Comparison of ENCODE assay signal across 6 cellular contexts in genomic region chr11:57476223-57476882, GRCh38. TPM values are rescaled to one million over a fixed set of nuclear protein-coding genes. Genes with fewer than 3 reads are reported as not detected.
DNase-seq lines count a peak whose midpoint lies in the region; ATAC-seq and TF ChIP-seq lines count a peak whose summit lies in the region.

No MANE protein-coding gene starts in this region.

- peak overlapping the region; percentile 62 for H3K4me2 ChIP-seq in mesenchymal stem cell (ENCODE audit: low read length, poor library complexity, severe bottlenecking)

- H3K23ac ChIP-seq in mesenchymal stem cell (ENCODE audit: low read length in 2 of 2) = peak overlapping the region in 1 of 2 experiments; percentile 66

- ATAC-seq in HG02973 (IDR thresholded peaks at IDR 0.05; ENCODE audit: unreplicated experiment) (peak; percentile 24), GM18870 (IDR thresholded peaks at IDR 0.05; ENCODE audit: unreplicated experiment) (no peak)

- no peak overlapping the region for H3K18ac ChIP-seq in mesenchymal stem cell (ENCODE audit: low read depth in 1 of 2, low read length in 2 of 2)

- no peaks in the 10 kb centered on the region for H3K36me3 Mint-ChIP-seq in activated naive CD4-positive, alpha-beta T cell treated with anti-CD3 and anti-CD28 coated beads, Interleukin-2, amount 50 U/mL, for 24 hours

- 2% methylated on average over 39 of the region's 82 CpGs for WGBS in mesenchymal stem cell

- H4K91ac ChIP-seq in mesenchymal stem cell (ENCODE audit: low read length) = no peak overlapping the region

- no peak overlapping the region for H2BK120ac ChIP-seq in mesenchymal stem cell (ENCODE audit: low read depth, low read length)

- H2BK15ac ChIP-seq in mesenchymal stem cell (ENCODE audit: low read depth, poor library complexity, severe bottlenecking) = no peak overlapping the region

- peaks cover 38% of the 10 kb centered on the region for H3K4me1 Mint-ChIP-seq in activated naive CD4-positive, alpha-beta T cell treated with anti-CD3 and anti-CD28 coated beads, Interleukin-2, amount 50 U/mL, for 24 hours

- no peak overlapping the region for H4K8ac ChIP-seq in mesenchymal stem cell (ENCODE audit: low read length)

- H2AFZ ChIP-seq in mesenchymal stem cell (ENCODE audit: low read depth, low read length) = peak overlapping the region; percentile 36

- H2AK5ac ChIP-seq in mesenchymal stem cell (ENCODE audit: low read length, severe bottlenecking) = no peak overlapping the region

- H3K4me3 ChIP-seq in GM06990 (replicated peaks; ENCODE audit: low read depth, low read length) (peak overlapping the region; percentile 50), mesenchymal stem cell (ENCODE audit: insufficient read depth in 1 of 2, low read depth in 1 of 2, low read length in 2 of 2) (peak overlapping the region; percentile 32 to 65)

- H2BK12ac ChIP-seq in mesenchymal stem cell (ENCODE audit: low read length in 2 of 2) = no peak overlapping the region

- H3K4me1 ChIP-seq in mesenchymal stem cell (ENCODE audit: control insufficient read depth, insufficient read depth, low read depth, low read length) = peaks cover 15% of the 10 kb centered on the region

- peak overlapping the region; percentile 73 for H3K4me3 Mint-ChIP-seq in activated naive CD4-positive, alpha-beta T cell treated with anti-CD3 and anti-CD28 coated beads, Interleukin-2, amount 50 U/mL, for 24 hours

- no peaks in the 10 kb centered on the region for H3K9me3 ChIP-seq in mesenchymal stem cell (ENCODE audit: control insufficient read depth, low read length)

- H3K36me3 ChIP-seq in GM06990 (ENCODE audit: control insufficient read depth, insufficient read depth, low read length) = no peaks in the 10 kb centered on the region
- H3K36me3 ChIP-seq in mesenchymal stem cell (ENCODE audit: control insufficient read depth in 1 of 2, insufficient read depth in 2 of 2, low read depth in 1 of 2, low read length in 2 of 2) = peaks cover 0 to 7% of the 10 kb centered on the region in 2 experiments

- no peak overlapping the region for H3K14ac ChIP-seq in mesenchymal stem cell (ENCODE audit: low read length in 2 of 2)

- no peaks in the 10 kb centered on the region for H3K79me1 ChIP-seq in mesenchymal stem cell (replicated peaks; ENCODE audit: low read length, poor library complexity, severe bottlenecking)

- no peak for TF ChIP-seq CTCF in GM06990 (IDR thresholded peaks at IDR 0.05; ENCODE audit: insufficient read depth, low read length, poor library complexity, severe bottlenecking)

- H3K27ac ChIP-seq in mesenchymal stem cell (ENCODE audit: low read length, poor library complexity, severe bottlenecking) = no peak overlapping the region

- no peaks in the 10 kb centered on the region for H3K9me3 Mint-ChIP-seq in activated naive CD4-positive, alpha-beta T cell treated with anti-CD3 and anti-CD28 coated beads, Interleukin-2, amount 50 U/mL, for 24 hours

- H3K27me3 Mint-ChIP-seq in activated naive CD4-positive, alpha-beta T cell treated with anti-CD3 and anti-CD28 coated beads, Interleukin-2, amount 50 U/mL, for 24 hours = no peaks in the 10 kb centered on the region

- H3K27ac Mint-ChIP-seq in activated naive CD4-positive, alpha-beta T cell treated with anti-CD3 and anti-CD28 coated beads, Interleukin-2, amount 50 U/mL, for 24 hours = no peak overlapping the region

- H3K9ac ChIP-seq in mesenchymal stem cell (ENCODE audit: low read length) = peak overlapping the region; percentile 59

- no peaks in the 10 kb centered on the region for H3K27me3 ChIP-seq in GM06990 (replicated peaks; ENCODE audit: control insufficient read depth, insufficient read depth, low read length)
- H3K27me3 ChIP-seq in mesenchymal stem cell (ENCODE audit: control insufficient read depth in 1 of 2, insufficient read depth in 1 of 2, low read length in 2 of 2) = peaks cover 35 to 86% of the 10 kb centered on the region in 2 experiments

- H3K4ac ChIP-seq in mesenchymal stem cell (ENCODE audit: low read depth in 1 of 2, low read length in 2 of 2) = no peak overlapping the region

- DNase-seq in GM06990 (ENCODE audit: extremely low read depth, insufficient read length) (peak; percentile 70), mesenchymal stem cell (no peak), NCI-H345 (lab: John Stamatoyannopoulos, UW) (no peak)

- H2BK5ac ChIP-seq in mesenchymal stem cell (ENCODE audit: low read depth, low read length, poor library complexity, severe bottlenecking) = no peak overlapping the region

RNA-seq across cellular contexts. Expression of gene RTN4RL2, which starts 16.0 kb away (rescaled TPM):
- 0.28 TPM for polyA plus RNA-seq in mesenchymal stem cell (2013, experiment 1 of 2)
- 0.22 TPM for polyA plus RNA-seq in mesenchymal stem cell (2013, experiment 2 of 2)

RNA-seq across cellular contexts. Expression of gene SLC43A1, which starts 39.1 kb away (rescaled TPM):
- 3.9 TPM for polyA plus RNA-seq in mesenchymal stem cell (2013, experiment 1 of 2)
- 3.8 TPM for polyA plus RNA-seq in mesenchymal stem cell (2013, experiment 2 of 2)

RNA-seq across cellular contexts. Expression of gene SLC43A3, which starts 49.4 kb away (rescaled TPM):
- polyA plus RNA-seq in mesenchymal stem cell (2013, experiment 1 of 2) = 3.9 TPM
- polyA plus RNA-seq in mesenchymal stem cell (2013, experiment 2 of 2) = 3.8 TPM

RNA-seq across cellular contexts. Expression of gene TIMM10, which starts 54.2 kb away (rescaled TPM):
- polyA plus RNA-seq in mesenchymal stem cell (2013, experiment 1 of 2) = 52.8 TPM
- 54.7 TPM for polyA plus RNA-seq in mesenchymal stem cell (2013, experiment 2 of 2)
